Comparison of ENCODE assay signal across 11 cellular contexts in genomic region chr19:49657493-49658138, GRCh38.
"Had no signal": no experiment of that assay in that cellular context is flagged by ENCODE, and none has a peak within 500 bp of the region (broad histone marks: within the 10 kb centered on the region; RNA-seq: fewer than 3 reads in every experiment).

No MANE protein-coding gene starts in this region.

- H3K4me3 Mint-ChIP-seq: activated CD8-positive, alpha-beta T cell treated with anti-CD3 and anti-CD28 coated beads, Interleukin-2, amount 10 ng/mL, durations not matched to agents 7 days and 5 days; activated naive CD8-positive, alpha-beta T cell treated with anti-CD3 and anti-CD28 coated beads, Interleukin-2, amount 10 ng/mL, durations not matched to agents 7 days and 5 days; memory B cell; neural progenitor cell; stimulated activated naive CD8-positive, alpha-beta T cell treated with anti-CD3 and anti-CD28 coated beads, Interleukin-15, Interleukin-2, amounts not matched to agents 100 ng/mL and 50 ng/mL, for 24 hours had no signal

- DNase-seq: activated CD4-positive, alpha-beta T cell treated with anti-CD3 and anti-CD28 coated beads for 1 hour; activated CD8-positive, alpha-beta T cell treated with anti-CD3 and anti-CD28 coated beads, Interleukin-2, amount 10 ng/mL, durations not matched to agents 7 days and 5 days; activated naive CD8-positive, alpha-beta T cell treated with anti-CD3 and anti-CD28 coated beads, Interleukin-2, amount 10 ng/mL, durations not matched to agents 7 days and 5 days; left ventricle myocardium inferior; stimulated activated CD4-positive, alpha-beta T cell treated with anti-CD3 and anti-CD28 coated beads, Interleukin-2, amount 100 ng/mL, for 48 hours had no signal

- ATAC-seq: activated CD8-positive, alpha-beta T cell treated with anti-CD3 and anti-CD28 coated beads, Interleukin-2, amount 10 ng/mL, durations not matched to agents 7 days and 5 days; pancreas had no signal

- H3K4me1 Mint-ChIP-seq: activated naive CD8-positive, alpha-beta T cell treated with anti-CD3 and anti-CD28 coated beads, Interleukin-2, amount 10 ng/mL, durations not matched to agents 7 days and 5 days; neural progenitor cell had no signal

- H3K27ac ChIP-seq: ascending aorta, left ventricle myocardium inferior, neural progenitor cell, pancreas, upper lobe of left lung had no signal

- H3K27me3 Mint-ChIP-seq: activated naive CD8-positive, alpha-beta T cell treated with anti-CD3 and anti-CD28 coated beads, Interleukin-2, amount 10 ng/mL, durations not matched to agents 7 days and 5 days; memory B cell; stimulated activated naive CD8-positive, alpha-beta T cell treated with anti-CD3 and anti-CD28 coated beads, Interleukin-15, Interleukin-2, amounts not matched to agents 100 ng/mL and 50 ng/mL, for 24 hours had no signal

- H3K9me3 Mint-ChIP-seq: activated naive CD8-positive, alpha-beta T cell treated with anti-CD3 and anti-CD28 coated beads, Interleukin-2, amount 10 ng/mL, durations not matched to agents 7 days and 5 days; memory B cell; neural progenitor cell; stimulated activated naive CD8-positive, alpha-beta T cell treated with anti-CD3 and anti-CD28 coated beads, Interleukin-15, Interleukin-2, amounts not matched to agents 100 ng/mL and 50 ng/mL, for 24 hours had no signal

- H3K27ac Mint-ChIP-seq: activated CD8-positive, alpha-beta T cell treated with anti-CD3 and anti-CD28 coated beads, Interleukin-2, amount 10 ng/mL, durations not matched to agents 7 days and 5 days; activated naive CD8-positive, alpha-beta T cell treated with anti-CD3 and anti-CD28 coated beads, Interleukin-2, amount 10 ng/mL, durations not matched to agents 7 days and 5 days; memory B cell; stimulated activated naive CD8-positive, alpha-beta T cell treated with anti-CD3 and anti-CD28 coated beads, Interleukin-15, Interleukin-2, amounts not matched to agents 100 ng/mL and 50 ng/mL, for 24 hours had no signal
